ENCODE assay signal across 19 cellular contexts in genomic region chr3:194310060-194310481, GRCh38. TPM values are rescaled to one million over a fixed set of nuclear protein-coding genes. Genes with fewer than 3 reads are reported as not detected.
"Had no signal": no experiment of that assay in that cellular context is flagged by ENCODE, and none has a peak within 500 bp of the region (broad histone marks: within the 10 kb centered on the region; RNA-seq: fewer than 3 reads in every experiment).

No MANE protein-coding gene starts in this region.

- H3K27ac ChIP-seq: epithelial cell of prostate, heart left ventricle, neural progenitor cell had no signal

- H3K27ac Mint-ChIP-seq: activated B cell treated with CpG ODN at 0.5 μM for 24 hours; activated CD4-positive, alpha-beta T cell treated with anti-CD3 and anti-CD28 coated beads for 36 hours; memory B cell; neural progenitor cell; T-cell had no signal

- ATAC-seq: activated CD4-positive, alpha-beta T cell treated with anti-CD3 and anti-CD28 coated beads for 36 hours; heart left ventricle; left colon; naive thymus-derived CD4-positive, alpha-beta T cell; sciatic nerve; T-cell had no signal

- H3K36me3 ChIP-seq: heart left ventricle, neural progenitor cell had no signal

- DNase-seq: activated B cell treated with CpG ODN at 0.5 μM for 24 hours; activated CD4-positive, alpha-beta T cell treated with anti-CD3 and anti-CD28 coated beads for 36 hours; activated CD4-positive, alpha-beta T cell treated with anti-CD3 and anti-CD28 coated beads, Interleukin-2, amount 50 U/mL, for 4 hours; cortex of kidney; left colon; naive thymus-derived CD4-positive, alpha-beta T cell; SK-N-SH; stimulated activated CD4-positive, alpha-beta T cell treated with anti-CD3 and anti-CD28 coated beads, Interleukin-4, amount 100 ng/mL, for 1 hour; stimulated activated naive CD4-positive, alpha-beta T cell; T-cell; T1000 had no signal

- H3K4me2 ChIP-seq: neural progenitor cell, SK-N-SH, smooth muscle cell had no signal

- H3K9me2 ChIP-seq: SK-N-SH had no signal

- H3K36me3 Mint-ChIP-seq: neural progenitor cell, T-cell had no signal

- H3K9me3 Mint-ChIP-seq: T-cell had no signal

- H3K4me3 ChIP-seq: heart left ventricle, neural progenitor cell, smooth muscle cell had no signal

- H2AFZ ChIP-seq: neural progenitor cell had no signal

- H3K4me3 Mint-ChIP-seq: activated B cell treated with CpG ODN at 0.5 μM for 24 hours; activated CD4-positive, alpha-beta T cell treated with anti-CD3 and anti-CD28 coated beads for 36 hours; memory B cell; neural progenitor cell; T-cell had no signal

- H3K9me3 ChIP-seq: heart left ventricle, SK-N-SH had no signal

RNA-seq across cellular contexts. Expression of gene CPN2, which starts 41.1 kb away (rescaled TPM):
- total RNA-seq: activated B cell treated with CpG ODN at 0.5 μM for 24 hours; activated CD4-positive, alpha-beta T cell treated with anti-CD3 and anti-CD28 coated beads for 36 hours; cerebellum; left colon; naive thymus-derived CD4-positive, alpha-beta T cell; sciatic nerve; ureter had no signal
- polyA plus RNA-seq: naive thymus-derived CD4-positive, alpha-beta T cell; SK-N-SH; smooth muscle cell had no signal

RNA-seq across cellular contexts. Expression of gene LRRC15, which starts 59.5 kb away (rescaled TPM):
- total RNA-seq: activated B cell treated with CpG ODN at 0.5 μM for 24 hours; cerebellum; naive thymus-derived CD4-positive, alpha-beta T cell; T-cell had no signal
- polyA plus RNA-seq: naive thymus-derived CD4-positive, alpha-beta T cell had no signal
